In the genomic region with DNA sequence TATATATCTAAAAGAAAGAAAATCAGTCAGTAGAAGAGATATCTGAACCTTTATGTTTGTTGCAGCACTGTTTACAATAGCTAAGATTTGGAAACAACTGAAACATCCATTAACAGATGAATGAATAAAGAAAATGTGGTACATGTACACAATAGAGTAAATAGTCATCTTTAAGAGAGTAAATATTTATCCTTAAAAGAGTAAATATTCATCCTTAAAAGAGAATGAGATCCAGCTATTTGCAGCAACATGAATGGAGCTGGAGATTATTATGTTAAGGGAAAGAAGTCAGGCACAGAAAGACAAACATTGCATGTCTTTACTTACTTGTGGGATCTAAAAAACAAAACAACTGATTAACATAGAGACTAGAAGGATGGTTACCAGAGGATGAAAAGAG, we compare ENCODE assay signal across 14 cellular contexts.
DNase-seq lines count a peak whose midpoint lies in the region; ATAC-seq and TF ChIP-seq lines count a peak whose summit lies in the region.
"Had no signal": no experiment of that assay in that cellular context is flagged by ENCODE, and none has a peak within 500 bp of the region (broad histone marks: within the 10 kb centered on the region; RNA-seq: fewer than 3 reads in every experiment).

No MANE protein-coding gene starts in this region.

- no peaks in the 10 kb centered on the region for H3K4me1 ChIP-seq in PC-3 (ENCODE audit: insufficient read depth, low read length)
- H3K4me1 ChIP-seq in mesenchymal stem cell (ENCODE audit: control insufficient read depth, insufficient read depth, low read depth, low read length) = no peaks in the 10 kb centered on the region
- H3K4me1 ChIP-seq in psoas muscle = no peaks in the 10 kb centered on the region
- H3K4me1 ChIP-seq: HAP-1 had no signal

- H3K14ac ChIP-seq in mesenchymal stem cell (ENCODE audit: low read length in 2 of 2) = no peak overlapping the region

- H3K9me3 ChIP-seq in PC-3 (ENCODE audit: low read length) = 0 out of 2 replicates have a peak, but pooled peaks cover 6% of the 10 kb centered on the region
- peaks cover 3% of the 10 kb centered on the region for H3K9me3 ChIP-seq in mesenchymal stem cell (ENCODE audit: control insufficient read depth, low read length)
- peaks cover 5% of the 10 kb centered on the region for H3K9me3 ChIP-seq in psoas muscle
- H3K9me3 ChIP-seq: HAP-1 had no signal

- H2BK15ac ChIP-seq in mesenchymal stem cell (ENCODE audit: low read depth, poor library complexity, severe bottlenecking) = no peak overlapping the region

- H3K79me2 ChIP-seq in PC-3 (ENCODE audit: low read length) = no peaks in the 10 kb centered on the region

- H2BK5ac ChIP-seq in mesenchymal stem cell (ENCODE audit: low read depth, low read length, poor library complexity, severe bottlenecking) = no peak overlapping the region

- TF ChIP-seq CTCF in 22Rv1 (IDR thresholded peaks at IDR 0.05) = no peak
- no peak for TF ChIP-seq CTCF in PC-3 (conservative IDR thresholded peaks at IDR 0.05; ENCODE audit: low read depth, low read length)
- TF ChIP-seq CTCF in psoas muscle (IDR thresholded peaks at IDR 0.05) = no peak

- H3K4me3 ChIP-seq in PC-3 (ENCODE audit: low read length) (no peak overlapping the region), mesenchymal stem cell (ENCODE audit: insufficient read depth in 1 of 2, low read depth in 1 of 2, low read length in 2 of 2) (no peak overlapping the region), psoas muscle (no peak overlapping the region)
- H3K4me3 ChIP-seq: A549, BLaER1, GM23248, HAP-1 had no signal

- intact Hi-C loops in PC-3 (cut with micrococcal nuclease) (no loop called here), psoas muscle (cut with DNase I) (no loop called here)

- H3K4me2 ChIP-seq in PC-3 (ENCODE audit: low read length) (no peak overlapping the region), mesenchymal stem cell (ENCODE audit: low read length, poor library complexity, severe bottlenecking) (no peak overlapping the region)
- H3K4me2 ChIP-seq: A549, BLaER1 had no signal

- no peaks in the 10 kb centered on the region for H3F3A ChIP-seq in PC-3 (ENCODE audit: low read length, unreplicated experiment)

- POLR2A ChIA-PET in PC-3 (lab: Charles Lee; ENCODE audit: unreplicated experiment) = interaction anchor here (0.7 kb wide), 1 partner anchor 55 kb away, joined by 7 read pairs; no protein-coding TSS in a partner anchor

- H3K18ac ChIP-seq in mesenchymal stem cell (ENCODE audit: low read depth in 1 of 2, low read length in 2 of 2) = no peak overlapping the region

- no peaks in the 10 kb centered on the region for H3K9me2 ChIP-seq in PC-3 (replicated peaks; ENCODE audit: low read length)

- H4K8ac ChIP-seq in mesenchymal stem cell (ENCODE audit: low read length) = no peak overlapping the region

- ATAC-seq in PC-3 (peak; percentile 38), psoas muscle (no peak)
- ATAC-seq: HepG2 had no signal

- no peak overlapping the region for H2AK5ac ChIP-seq in mesenchymal stem cell (ENCODE audit: low read length, severe bottlenecking)

- peak; percentile 49 for DNase-seq in DMS53 (lab: John Stamatoyannopoulos, UW)
- DNase-seq in PC-3 = no peak
- peak; percentile 8 for DNase-seq in mesenchymal stem cell
- no peak for DNase-seq in psoas muscle
- DNase-seq in activated CD4-positive, alpha-beta T cell treated with anti-CD3 and anti-CD28 coated beads for 48 hours = no peak
- DNase-seq: CD4-positive, alpha-beta memory T cell; DMS79; GDM1; GM23248 had no signal

- H2BK120ac ChIP-seq in mesenchymal stem cell (ENCODE audit: low read depth, low read length) = no peak overlapping the region

- H3K36me3 ChIP-seq in PC-3 (ENCODE audit: low read depth, low read length) = no peaks in the 10 kb centered on the region
- no peaks in the 10 kb centered on the region for H3K36me3 ChIP-seq in mesenchymal stem cell (ENCODE audit: control insufficient read depth in 1 of 2, insufficient read depth in 2 of 2, low read depth in 1 of 2, low read length in 2 of 2)
- no peaks in the 10 kb centered on the region for H3K36me3 ChIP-seq in psoas muscle (ENCODE audit: insufficient read depth in 1 of 2, low read depth in 1 of 2)
- H3K36me3 ChIP-seq: BLaER1, HAP-1 had no signal

- no TSS peak for BruUV-seq in PC-3 (replicated peaks; lab: Mats Ljungman, UMichigan)

- H3K9ac ChIP-seq in PC-3 (ENCODE audit: low read length) (no peak overlapping the region), mesenchymal stem cell (ENCODE audit: low read length) (no peak overlapping the region)
- H3K9ac ChIP-seq: BLaER1, GM23248 had no signal

- no peak overlapping the region for H4K91ac ChIP-seq in mesenchymal stem cell (ENCODE audit: low read length)

- H3K4ac ChIP-seq in mesenchymal stem cell (ENCODE audit: low read depth in 1 of 2, low read length in 2 of 2) = no peak overlapping the region

- CTCF ChIA-PET in PC-3 (lab: Charles Lee) = no interaction called here

- no peaks in the 10 kb centered on the region for H4K20me1 ChIP-seq in PC-3 (ENCODE audit: low read length)
- H4K20me1 ChIP-seq: BLaER1 had no signal

- H2BK12ac ChIP-seq in mesenchymal stem cell (ENCODE audit: low read length in 2 of 2) = no peak overlapping the region

- no peaks in the 10 kb centered on the region for H3K79me1 ChIP-seq in mesenchymal stem cell (replicated peaks; ENCODE audit: low read length, poor library complexity, severe bottlenecking)

- 0 out of 2 replicates have a peak overlapping the region, but pooled peaks have one; percentile 9 for H3K27ac ChIP-seq in 22Rv1
- no peak overlapping the region for H3K27ac ChIP-seq in PC-3 (ENCODE audit: low read length)
- H3K27ac ChIP-seq in mesenchymal stem cell (ENCODE audit: low read length, poor library complexity, severe bottlenecking) = no peak overlapping the region
- H3K27ac ChIP-seq in psoas muscle = no peak overlapping the region
- H3K27ac ChIP-seq: A549, BLaER1, GM23248 had no signal

- H2AFZ ChIP-seq in PC-3 (ENCODE audit: low read length) (no peak overlapping the region), mesenchymal stem cell (ENCODE audit: low read depth, low read length) (no peak overlapping the region)
- H2AFZ ChIP-seq: GM23248 had no signal

- no peak overlapping the region for H3K23ac ChIP-seq in mesenchymal stem cell (ENCODE audit: low read length in 2 of 2)

- H3K27me3 ChIP-seq in PC-3 (ENCODE audit: low read length) (no peaks in the 10 kb centered on the region), mesenchymal stem cell (ENCODE audit: control insufficient read depth in 1 of 2, insufficient read depth in 1 of 2, low read length in 2 of 2) (no peaks in the 10 kb centered on the region), psoas muscle (ENCODE audit: insufficient read depth in 3 of 3, low read length in 2 of 3) (no peaks in the 10 kb centered on the region)
- H3K27me3 ChIP-seq: BLaER1 had no signal

Comparison
In these comparisons a context has a peak if more than half of its experiments do, and no peak if none do; other contexts are left out.
1. DNase-seq: peak in DMS53 (single experiment) and mesenchymal stem cell (single experiment); none in PC-3 (single experiment), psoas muscle (0 of 2) and activated CD4-positive, alpha-beta T cell treated with anti-CD3 and anti-CD28 coated beads for 48 hours (single experiment).